9 cellular contexts compared by ENCODE assay signal in the genomic region with DNA sequence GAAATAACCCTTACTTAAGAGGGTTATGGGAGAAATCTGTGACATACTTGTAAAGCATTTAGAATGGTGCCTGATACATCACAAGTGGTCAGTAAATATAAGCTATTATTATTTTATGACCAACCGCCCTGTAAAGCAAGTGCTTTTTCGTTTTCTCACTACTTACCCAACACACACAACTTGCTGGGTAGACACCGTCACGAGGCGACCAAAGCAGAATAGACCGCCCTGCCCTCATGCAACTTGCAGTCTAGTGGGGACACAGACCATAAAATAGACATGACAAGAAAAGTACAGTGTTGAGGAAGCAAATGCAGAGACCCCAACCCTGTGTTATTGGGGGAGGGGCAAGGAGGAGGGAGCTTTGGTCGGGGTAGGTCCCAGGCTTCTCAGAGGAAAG. TPM values are rescaled to one million over a fixed set of nuclear protein-coding genes. Genes with fewer than 3 reads are reported as not detected.
DNase-seq lines count a peak whose midpoint lies in the region; ATAC-seq and TF ChIP-seq lines count a peak whose summit lies in the region.
"Had no signal": no experiment of that assay in that cellular context is flagged by ENCODE, and none has a peak within 500 bp of the region (broad histone marks: within the 10 kb centered on the region; RNA-seq: fewer than 3 reads in every experiment).

No MANE protein-coding gene starts in this region.

- CTCF ChIA-PET in mammary epithelial cell (lab: Charles Lee; ENCODE audit: low non-redundant PET): no interaction called here
- CTCF ChIA-PET in naive thymus-derived CD4-positive, alpha-beta T cell (lab: Charles Lee): no interaction called here

- POLR2A ChIA-PET in naive thymus-derived CD4-positive, alpha-beta T cell (lab: Charles Lee): no interaction called here

- H3K79me2 ChIP-seq in mammary epithelial cell (ENCODE audit: insufficient read depth, low read length): peaks cover 32% of the 10 kb centered on the region

- TF ChIP-seq EP300 in tibial nerve (IDR thresholded peaks at IDR 0.05): no peak

- H3K36me3 ChIP-seq in BLaER1: no peaks in the 10 kb centered on the region
- H3K36me3 ChIP-seq in HUES48 (ENCODE audit: control insufficient read depth, insufficient read depth, low read length): peaks cover 3% of the 10 kb centered on the region; the same call in 1 of the 2 replicates
- no peaks in the 10 kb centered on the region for H3K36me3 ChIP-seq in mammary epithelial cell (ENCODE audit: insufficient read depth, low read length)
- no peaks in the 10 kb centered on the region for H3K36me3 ChIP-seq in naive thymus-derived CD4-positive, alpha-beta T cell (ENCODE audit: control insufficient read depth in 2 of 3, insufficient read depth in 3 of 3, low read length in 3 of 3)
- H3K36me3 ChIP-seq in tibial nerve: no peaks in the 10 kb centered on the region

- H3K27me3 ChIP-seq in BLaER1: no peaks in the 10 kb centered on the region
- H3K27me3 ChIP-seq in HUES48 (ENCODE audit: control insufficient read depth, insufficient read depth, low read length): peaks cover 18% of the 10 kb centered on the region
- no peaks in the 10 kb centered on the region for H3K27me3 ChIP-seq in mammary epithelial cell (ENCODE audit: insufficient read depth, low read length)
- H3K27me3 ChIP-seq in naive thymus-derived CD4-positive, alpha-beta T cell (ENCODE audit: control insufficient read depth in 2 of 2, insufficient read depth in 2 of 2, low read length in 2 of 2): peaks cover 0 to 9% of the 10 kb centered on the region in 2 donors
- H3K27me3 ChIP-seq in tibial nerve: peaks cover 0 to 19% of the 10 kb centered on the region in 2 donors

- H3K9me3 ChIP-seq in BLaER1 (no peaks in the 10 kb centered on the region), HUES48 (ENCODE audit: control insufficient read depth, insufficient read depth, low read length) (no peaks in the 10 kb centered on the region), mammary epithelial cell (replicated peaks; ENCODE audit: insufficient read depth, low read length) (no peaks in the 10 kb centered on the region), tibial nerve (no peaks in the 10 kb centered on the region)
- H3K9me3 ChIP-seq in naive thymus-derived CD4-positive, alpha-beta T cell (ENCODE audit: control insufficient read depth in 2 of 3, low read length in 3 of 3): no peaks in the 10 kb centered on the region

- in situ Hi-C loops in mammary epithelial cell (cut with MboI; ENCODE audit: low sequenced_read_pairs in 2 of 2): loop anchor here in 1 of 2 donors (10.0 kb wide), 1 partner anchor 83 kb away; no protein-coding TSS in a partner anchor

- no peak for ATAC-seq in naive thymus-derived CD4-positive, alpha-beta T cell
- ATAC-seq in HG03354 (IDR thresholded peaks at IDR 0.05; ENCODE audit: poor library complexity, severe bottlenecking, unreplicated experiment): no peak

- dilution Hi-C loops in mammary epithelial cell (cut with HindIII; ENCODE audit: low sequenced_read_pairs): no loop called here

- H3K36me3 Mint-ChIP-seq in naive thymus-derived CD4-positive, alpha-beta T cell: peaks cover 0 to 3% (median 0%) of the 10 kb centered on the region in 5 donors

- no peak for TF ChIP-seq CTCF in mammary epithelial cell (conservative IDR thresholded peaks at IDR 0.05 in 1 of 2, IDR thresholded peaks at IDR 0.05 in 1 of 2; ENCODE audit: extremely low read depth in 1 of 2, insufficient read depth in 1 of 2, low read depth in 1 of 2, low read length in 2 of 2)
- no peak for TF ChIP-seq CTCF in tibial nerve (IDR thresholded peaks at IDR 0.05)

- intact Hi-C loops in mammary epithelial cell (cut with micrococcal nuclease): no loop called here
- intact Hi-C loops in naive thymus-derived CD4-positive, alpha-beta T cell (cut with micrococcal nuclease): no loop called here

- no TSS peak for BruUV-seq in mammary epithelial cell (replicated peaks; lab: Mats Ljungman, UMichigan)

- peak overlapping the region; percentile 99; the same call in 1 of the 2 replicates for H3K4me2 ChIP-seq in BLaER1
- H3K4me2 ChIP-seq in mammary epithelial cell (ENCODE audit: insufficient read depth, low read depth, low read length): no peak overlapping the region

- peaks cover 5 to 14% (median 11%) of the 10 kb centered on the region in 7 donors for H3K4me1 Mint-ChIP-seq in naive thymus-derived CD4-positive, alpha-beta T cell

- DNase-seq in mammary epithelial cell (no peak), DMS153 treated with DMSO at 0.1 percent for 48 hours (lab: John Stamatoyannopoulos, UW; ENCODE audit: unreplicated experiment) (no peak), tibial nerve (ENCODE audit: low spot score in 2 of 2) (no peak), GM03348 (ENCODE audit: low spot score) (no peak)
- DNase-seq in naive thymus-derived CD4-positive, alpha-beta T cell: no peak
- DNase-seq: DMS 273 treated with DMSO at 0.1 percent for 48 hours had no signal

- H4K20me1 ChIP-seq in BLaER1 (peaks cover 24% of the 10 kb centered on the region), mammary epithelial cell (ENCODE audit: insufficient read depth, low read length) (no peaks in the 10 kb centered on the region)

- H3K27ac ChIP-seq in BLaER1 (no peak overlapping the region), HUES48 (ENCODE audit: low read depth, low read length) (no peak overlapping the region), mammary epithelial cell (ENCODE audit: insufficient read depth, low read depth, low read length) (no peak overlapping the region), tibial nerve (no peak overlapping the region)
- no peak overlapping the region for H3K27ac ChIP-seq in naive thymus-derived CD4-positive, alpha-beta T cell (ENCODE audit: low read depth, low read length)

- H3K9ac ChIP-seq in BLaER1: no peak overlapping the region
- H3K9ac ChIP-seq in HUES48 (ENCODE audit: low read depth, low read length): no peak overlapping the region
- H3K9ac ChIP-seq in mammary epithelial cell (ENCODE audit: insufficient read depth, low read length): no peak overlapping the region

- peak overlapping the region; percentile 92 for H2AFZ ChIP-seq in mammary epithelial cell (ENCODE audit: low read depth, low read length)

- 93% methylated on average over 7 of the region's 7 CpGs for WGBS in mammary epithelial cell (ENCODE audit: low coverage, missing lambda C conversion rate)
- WGBS in tibial nerve, 2 donors: 90 to 91% methylated on average over 7 of the region's 7 CpGs

- H3K27ac Mint-ChIP-seq in naive thymus-derived CD4-positive, alpha-beta T cell: peak overlapping the region in 1 of 9 donors; percentile 38

- H3K4me3 ChIP-seq in BLaER1 (no peak overlapping the region), HUES48 (ENCODE audit: low read depth, low read length) (peak overlapping the region; percentile 88), mammary epithelial cell (replicated peaks in 1 of 3; ENCODE audit: insufficient read depth in 1 of 3, low read depth in 2 of 3, low read length in 3 of 3) (no peak overlapping the region), tibial nerve (peak overlapping the region in 2 of 4 donors; percentile 40 to 71)
- H3K4me3 ChIP-seq in naive thymus-derived CD4-positive, alpha-beta T cell (ENCODE audit: low read length): no peak overlapping the region

- H3K4me1 ChIP-seq in BLaER1 (peaks cover 40% of the 10 kb centered on the region), HUES48 (ENCODE audit: control insufficient read depth, insufficient read depth, low read length) (peaks cover 18% of the 10 kb centered on the region), mammary epithelial cell (ENCODE audit: insufficient read depth, low read length) (peaks cover 10% of the 10 kb centered on the region), tibial nerve (peaks cover 0 to 32% (median 3%) of the 10 kb centered on the region in 4 donors)
- H3K4me1 ChIP-seq in naive thymus-derived CD4-positive, alpha-beta T cell (ENCODE audit: control insufficient read depth in 2 of 2, insufficient read depth in 2 of 2, low read length in 2 of 2): peaks cover 0 to 11% of the 10 kb centered on the region in 2 donors

- peaks cover 0 to 3% (median 0%) of the 10 kb centered on the region in 11 donors for H3K9me3 Mint-ChIP-seq in naive thymus-derived CD4-positive, alpha-beta T cell

- peak overlapping the region; percentile 69 to 85 (median 78) for H3K4me3 Mint-ChIP-seq in naive thymus-derived CD4-positive, alpha-beta T cell

- TF ChIP-seq POLR2A in tibial nerve (IDR thresholded peaks at IDR 0.05): no peak

- peaks cover 52 to 77% (median 58%) of the 10 kb centered on the region in 5 donors for H3K27me3 Mint-ChIP-seq in naive thymus-derived CD4-positive, alpha-beta T cell

RNA-seq across cellular contexts. Expression of gene IGSF3, which starts 0.7 kb away (rescaled TPM):
- total RNA-seq in mammary epithelial cell (100 to 1,000 TPM in 1 of 2 donors, 10 to 100 TPM in 1; 32.2 to 134 TPM), tibial nerve (1 to 10 TPM; 1.2 to 3.9 (median 3.2) TPM)
- polyA plus RNA-seq in mammary epithelial cell: 29.5 TPM
- polyA minus RNA-seq in mammary epithelial cell: 58.6 TPM
- under 1 TPM in 3 of 5 experiments, not detected in 2; 0.08 to 0.63 (median 0.24) TPM for total RNA-seq in naive thymus-derived CD4-positive, alpha-beta T cell
- under 1 TPM in 1 of 2 donors, not detected in 1; 0.04 TPM for polyA plus RNA-seq in naive thymus-derived CD4-positive, alpha-beta T cell

Comparison
In these comparisons a context has a peak if more than half of its experiments do, and no peak if none do; other contexts are left out.
1. RNA of gene IGSF3, which starts 0.7 kb away (total RNA-seq): 32.2 to 134 TPM in mammary epithelial cell; 1.2 to 3.9 TPM in tibial nerve and 0.08 to 0.63 TPM in naive thymus-derived CD4-positive, alpha-beta T cell; every median in the first group is over 4 times any median in the second.